In the genomic region with DNA sequence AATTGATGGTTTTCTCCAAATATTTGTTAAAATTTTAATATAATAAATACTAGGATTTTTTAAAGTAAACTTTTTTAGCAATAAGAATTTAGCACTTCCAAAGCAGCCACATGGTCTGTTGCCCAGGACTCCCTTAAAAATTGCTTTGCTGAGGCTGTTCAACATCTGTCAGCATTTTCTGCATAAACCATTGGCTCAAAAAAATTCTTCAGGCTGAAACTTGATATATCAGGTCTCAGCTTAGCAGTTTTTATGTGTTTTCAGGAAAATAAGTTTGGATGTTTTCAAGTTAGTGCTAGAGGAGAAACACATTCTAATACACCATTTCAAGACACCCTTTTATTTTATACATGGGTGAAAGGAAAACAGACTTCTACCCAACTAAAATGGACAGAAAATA, we compare ENCODE assay signal across 14 cellular contexts.
DNase-seq lines count a peak whose midpoint lies in the region; ATAC-seq and TF ChIP-seq lines count a peak whose summit lies in the region.
"Had no signal": no experiment of that assay in that cellular context is flagged by ENCODE, and none has a peak within 500 bp of the region (broad histone marks: within the 10 kb centered on the region; RNA-seq: fewer than 3 reads in every experiment).

No MANE protein-coding gene starts in this region.

- H3K27ac ChIP-seq in thyroid gland, result peak overlapping the region; percentile 45 to 84 (median 70)
- H3K27ac ChIP-seq: VCaP had no signal

- peak; percentile 49 for DNase-seq in NCI-H2171 treated with DMSO at 0.1 percent for 48 hours (lab: John Stamatoyannopoulos, UW)
- no peak for DNase-seq in NCI-H2171 (lab: John Stamatoyannopoulos, UW)
- DNase-seq in fibroblast of pulmonary artery (ENCODE audit: low read depth), result peak; percentile 45
- peak in 1 of 2 donors; percentile 18 for DNase-seq in thyroid gland
- DNase-seq in stimulated activated naive CD8-positive, alpha-beta T cell treated with anti-CD3 and anti-CD28 coated beads, Interleukin-15, Interleukin-2, amounts not matched to agents 100 U/mL and 50 U/mL, for 24 hours, result no peak
- DNase-seq in NOMO-1 treated with dmso at 0.1 percent for 144 hours (lab: John Stamatoyannopoulos, UW; ENCODE audit: unreplicated experiment), result no peak
- DNase-seq: 8988T, kidney, SHP77 treated with DMSO at 0.1 percent for 48 hours, tibial artery had no signal

- H3K9me3 ChIP-seq in thyroid gland, result no peaks in the 10 kb centered on the region

- ATAC-seq in SK-N-SH treated with all-trans-retinoic acid at 6 μM for 48 hours (peak; percentile 64), HG03280 (IDR thresholded peaks at IDR 0.05; ENCODE audit: unreplicated experiment) (no peak)
- no peak for ATAC-seq in stimulated activated naive CD8-positive, alpha-beta T cell treated with anti-CD3 and anti-CD28 coated beads, Interleukin-15, Interleukin-2, amounts not matched to agents 100 U/mL and 50 U/mL, for 24 hours

- TF ChIP-seq CTCF in fibroblast of pulmonary artery (IDR thresholded peaks at IDR 0.05; ENCODE audit: low read length, missing control alignments), result no peak
- TF ChIP-seq CTCF in thyroid gland (IDR thresholded peaks at IDR 0.05), result no peak

- H3K4me1 ChIP-seq in thyroid gland, result peaks cover 19 to 32% of the 10 kb centered on the region in 2 donors

- no peak for TF ChIP-seq POLR2A in thyroid gland (IDR thresholded peaks at IDR 0.05)

- no peaks in the 10 kb centered on the region for H3K36me3 ChIP-seq in thyroid gland
- H3K36me3 ChIP-seq: tibial artery had no signal

- no peaks in the 10 kb centered on the region for H3K27me3 ChIP-seq in thyroid gland
- H3K27me3 ChIP-seq: tibial artery had no signal

- intact Hi-C loops in thyroid gland (cut with DNase I), result no loop called here

- no peak overlapping the region for H3K4me3 ChIP-seq in fibroblast of pulmonary artery (replicated peaks; ENCODE audit: low read depth, low read length)
- no peak overlapping the region for H3K4me3 ChIP-seq in thyroid gland (replicated peaks in 1 of 3)
- H3K4me3 ChIP-seq: coronary artery, tibial artery had no signal

TF ChIP-seq in SK-N-SH treated with all-trans-retinoic acid at 6 μM for 48 hours, 23 proteins besides CTCF, POLR2A, EP300 and RAD21:
- TF ChIP-seq CREB5 (CRISPR knock-in tag; IDR thresholded peaks at IDR 0.05; ENCODE audit: low read depth) (no peak), RARB (CRISPR knock-in tag; IDR thresholded peaks at IDR 0.05) (no peak), ZFP30 (CRISPR knock-in tag; IDR thresholded peaks at IDR 0.05) (no peak), TCF4 (CRISPR knock-in tag; IDR thresholded peaks at IDR 0.05; ENCODE audit: borderline replicate concordance) (no peak), ZC3H10 (CRISPR knock-in tag; IDR thresholded peaks at IDR 0.05) (no peak), OSR1 (CRISPR knock-in tag; IDR thresholded peaks at IDR 0.05) (no peak), SNAI2 (CRISPR knock-in tag; IDR thresholded peaks at IDR 0.05) (no peak), ZNF70 (CRISPR knock-in tag; IDR thresholded peaks at IDR 0.05) (no peak), ZFP3 (CRISPR knock-in tag; IDR thresholded peaks at IDR 0.05) (no peak), ISL1 (CRISPR knock-in tag; IDR thresholded peaks at IDR 0.05) (no peak), CSDC2 (CRISPR knock-in tag; IDR thresholded peaks at IDR 0.05) (no peak), ZNF8 (CRISPR knock-in tag; IDR thresholded peaks at IDR 0.05) (no peak), ARNTL (CRISPR knock-in tag; IDR thresholded peaks at IDR 0.05; ENCODE audit: borderline replicate concordance, low read depth) (no peak)
- TF ChIP-seq, protein P1, sequence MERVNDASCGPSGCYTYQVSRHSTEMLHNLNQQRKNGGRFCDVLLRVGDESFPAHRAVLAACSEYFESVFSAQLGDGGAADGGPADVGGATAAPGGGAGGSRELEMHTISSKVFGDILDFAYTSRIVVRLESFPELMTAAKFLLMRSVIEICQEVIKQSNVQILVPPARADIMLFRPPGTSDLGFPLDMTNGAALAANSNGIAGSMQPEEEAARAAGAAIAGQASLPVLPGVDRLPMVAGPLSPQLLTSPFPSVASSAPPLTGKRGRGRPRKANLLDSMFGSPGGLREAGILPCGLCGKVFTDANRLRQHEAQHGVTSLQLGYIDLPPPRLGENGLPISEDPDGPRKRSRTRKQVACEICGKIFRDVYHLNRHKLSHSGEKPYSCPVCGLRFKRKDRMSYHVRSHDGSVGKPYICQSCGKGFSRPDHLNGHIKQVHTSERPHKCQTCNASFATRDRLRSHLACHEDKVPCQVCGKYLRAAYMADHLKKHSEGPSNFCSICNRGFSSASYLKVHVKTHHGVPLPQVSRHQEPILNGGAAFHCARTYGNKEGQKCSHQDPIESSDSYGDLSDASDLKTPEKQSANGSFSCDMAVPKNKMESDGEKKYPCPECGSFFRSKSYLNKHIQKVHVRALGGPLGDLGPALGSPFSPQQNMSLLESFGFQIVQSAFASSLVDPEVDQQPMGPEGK (CRISPR knock-in tag; IDR thresholded peaks at IDR 0.05; ENCODE audit: borderline replicate concordance), result no peak
- TF ChIP-seq, protein P2, sequence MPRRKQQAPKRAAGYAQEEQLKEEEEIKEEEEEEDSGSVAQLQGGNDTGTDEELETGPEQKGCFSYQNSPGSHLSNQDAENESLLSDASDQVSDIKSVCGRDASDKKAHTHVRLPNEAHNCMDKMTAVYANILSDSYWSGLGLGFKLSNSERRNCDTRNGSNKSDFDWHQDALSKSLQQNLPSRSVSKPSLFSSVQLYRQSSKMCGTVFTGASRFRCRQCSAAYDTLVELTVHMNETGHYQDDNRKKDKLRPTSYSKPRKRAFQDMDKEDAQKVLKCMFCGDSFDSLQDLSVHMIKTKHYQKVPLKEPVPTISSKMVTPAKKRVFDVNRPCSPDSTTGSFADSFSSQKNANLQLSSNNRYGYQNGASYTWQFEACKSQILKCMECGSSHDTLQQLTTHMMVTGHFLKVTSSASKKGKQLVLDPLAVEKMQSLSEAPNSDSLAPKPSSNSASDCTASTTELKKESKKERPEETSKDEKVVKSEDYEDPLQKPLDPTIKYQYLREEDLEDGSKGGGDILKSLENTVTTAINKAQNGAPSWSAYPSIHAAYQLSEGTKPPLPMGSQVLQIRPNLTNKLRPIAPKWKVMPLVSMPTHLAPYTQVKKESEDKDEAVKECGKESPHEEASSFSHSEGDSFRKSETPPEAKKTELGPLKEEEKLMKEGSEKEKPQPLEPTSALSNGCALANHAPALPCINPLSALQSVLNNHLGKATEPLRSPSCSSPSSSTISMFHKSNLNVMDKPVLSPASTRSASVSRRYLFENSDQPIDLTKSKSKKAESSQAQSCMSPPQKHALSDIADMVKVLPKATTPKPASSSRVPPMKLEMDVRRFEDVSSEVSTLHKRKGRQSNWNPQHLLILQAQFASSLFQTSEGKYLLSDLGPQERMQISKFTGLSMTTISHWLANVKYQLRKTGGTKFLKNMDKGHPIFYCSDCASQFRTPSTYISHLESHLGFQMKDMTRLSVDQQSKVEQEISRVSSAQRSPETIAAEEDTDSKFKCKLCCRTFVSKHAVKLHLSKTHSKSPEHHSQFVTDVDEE (CRISPR knock-in tag; IDR thresholded peaks at IDR 0.05), result no peak
- TF ChIP-seq, protein P3, sequence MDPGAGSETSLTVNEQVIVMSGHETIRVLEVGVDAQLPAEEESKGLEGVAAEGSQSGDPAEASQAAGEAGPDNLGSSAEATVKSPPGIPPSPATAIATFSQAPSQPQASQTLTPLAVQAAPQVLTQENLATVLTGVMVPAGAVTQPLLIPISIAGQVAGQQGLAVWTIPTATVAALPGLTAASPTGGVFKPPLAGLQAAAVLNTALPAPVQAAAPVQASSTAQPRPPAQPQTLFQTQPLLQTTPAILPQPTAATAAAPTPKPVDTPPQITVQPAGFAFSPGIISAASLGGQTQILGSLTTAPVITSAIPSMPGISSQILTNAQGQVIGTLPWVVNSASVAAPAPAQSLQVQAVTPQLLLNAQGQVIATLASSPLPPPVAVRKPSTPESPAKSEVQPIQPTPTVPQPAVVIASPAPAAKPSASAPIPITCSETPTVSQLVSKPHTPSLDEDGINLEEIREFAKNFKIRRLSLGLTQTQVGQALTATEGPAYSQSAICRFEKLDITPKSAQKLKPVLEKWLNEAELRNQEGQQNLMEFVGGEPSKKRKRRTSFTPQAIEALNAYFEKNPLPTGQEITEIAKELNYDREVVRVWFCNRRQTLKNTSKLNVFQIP (CRISPR knock-in tag; IDR thresholded peaks at IDR 0.05; ENCODE audit: borderline replicate concordance, low read depth), result no peak
- TF ChIP-seq, protein P4, sequence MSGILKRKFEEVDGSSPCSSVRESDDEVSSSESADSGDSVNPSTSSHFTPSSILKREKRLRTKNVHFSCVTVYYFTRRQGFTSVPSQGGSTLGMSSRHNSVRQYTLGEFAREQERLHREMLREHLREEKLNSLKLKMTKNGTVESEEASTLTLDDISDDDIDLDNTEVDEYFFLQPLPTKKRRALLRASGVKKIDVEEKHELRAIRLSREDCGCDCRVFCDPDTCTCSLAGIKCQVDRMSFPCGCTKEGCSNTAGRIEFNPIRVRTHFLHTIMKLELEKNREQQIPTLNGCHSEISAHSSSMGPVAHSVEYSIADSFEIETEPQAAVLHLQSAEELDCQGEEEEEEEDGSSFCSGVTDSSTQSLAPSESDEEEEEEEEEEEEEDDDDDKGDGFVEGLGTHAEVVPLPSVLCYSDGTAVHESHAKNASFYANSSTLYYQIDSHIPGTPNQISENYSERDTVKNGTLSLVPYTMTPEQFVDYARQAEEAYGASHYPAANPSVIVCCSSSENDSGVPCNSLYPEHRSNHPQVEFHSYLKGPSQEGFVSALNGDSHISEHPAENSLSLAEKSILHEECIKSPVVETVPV (CRISPR knock-in tag; IDR thresholded peaks at IDR 0.05), result no peak

Comparison
In these comparisons a context has a peak if more than half of its experiments do, and no peak if none do; other contexts are left out.
1. DNase-seq: peak in NCI-H2171 treated with DMSO at 0.1 percent for 48 hours (single experiment) and fibroblast of pulmonary artery (single experiment); none in NCI-H2171 (single experiment), stimulated activated naive CD8-positive, alpha-beta T cell treated with anti-CD3 and anti-CD28 coated beads, Interleukin-15, Interleukin-2, amounts not matched to agents 100 U/mL and 50 U/mL, for 24 hours (single experiment) and NOMO-1 treated with dmso at 0.1 percent for 144 hours (single experiment).